Comparison of ENCODE assay signal across 1 cellular context in the genomic region with DNA sequence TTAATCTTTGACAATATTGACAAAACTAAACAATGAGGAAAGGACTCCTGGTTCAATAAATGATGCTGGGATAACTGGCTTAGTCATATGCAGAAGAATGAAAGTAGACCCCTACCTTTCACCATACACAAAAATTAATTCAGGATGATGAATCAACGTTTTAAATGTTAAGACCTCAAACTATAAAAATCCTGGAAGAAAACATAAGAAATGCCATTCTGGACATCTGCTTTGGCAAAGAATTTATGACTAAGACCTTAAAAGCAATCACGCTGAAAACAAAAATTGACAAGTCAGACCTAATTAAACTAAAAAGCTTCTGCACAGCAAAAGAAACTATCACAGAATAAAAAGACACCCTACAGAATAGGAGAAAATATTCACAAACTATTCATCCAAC.
TF ChIP-seq lines count a peak whose summit lies in the region.

No MANE protein-coding gene starts in this region.

TF ChIP-seq in SK-N-SH, 30 proteins besides CTCF, POLR2A, EP300 and RAD21 (continued from another document):
- TF ChIP-seq, protein P1, sequence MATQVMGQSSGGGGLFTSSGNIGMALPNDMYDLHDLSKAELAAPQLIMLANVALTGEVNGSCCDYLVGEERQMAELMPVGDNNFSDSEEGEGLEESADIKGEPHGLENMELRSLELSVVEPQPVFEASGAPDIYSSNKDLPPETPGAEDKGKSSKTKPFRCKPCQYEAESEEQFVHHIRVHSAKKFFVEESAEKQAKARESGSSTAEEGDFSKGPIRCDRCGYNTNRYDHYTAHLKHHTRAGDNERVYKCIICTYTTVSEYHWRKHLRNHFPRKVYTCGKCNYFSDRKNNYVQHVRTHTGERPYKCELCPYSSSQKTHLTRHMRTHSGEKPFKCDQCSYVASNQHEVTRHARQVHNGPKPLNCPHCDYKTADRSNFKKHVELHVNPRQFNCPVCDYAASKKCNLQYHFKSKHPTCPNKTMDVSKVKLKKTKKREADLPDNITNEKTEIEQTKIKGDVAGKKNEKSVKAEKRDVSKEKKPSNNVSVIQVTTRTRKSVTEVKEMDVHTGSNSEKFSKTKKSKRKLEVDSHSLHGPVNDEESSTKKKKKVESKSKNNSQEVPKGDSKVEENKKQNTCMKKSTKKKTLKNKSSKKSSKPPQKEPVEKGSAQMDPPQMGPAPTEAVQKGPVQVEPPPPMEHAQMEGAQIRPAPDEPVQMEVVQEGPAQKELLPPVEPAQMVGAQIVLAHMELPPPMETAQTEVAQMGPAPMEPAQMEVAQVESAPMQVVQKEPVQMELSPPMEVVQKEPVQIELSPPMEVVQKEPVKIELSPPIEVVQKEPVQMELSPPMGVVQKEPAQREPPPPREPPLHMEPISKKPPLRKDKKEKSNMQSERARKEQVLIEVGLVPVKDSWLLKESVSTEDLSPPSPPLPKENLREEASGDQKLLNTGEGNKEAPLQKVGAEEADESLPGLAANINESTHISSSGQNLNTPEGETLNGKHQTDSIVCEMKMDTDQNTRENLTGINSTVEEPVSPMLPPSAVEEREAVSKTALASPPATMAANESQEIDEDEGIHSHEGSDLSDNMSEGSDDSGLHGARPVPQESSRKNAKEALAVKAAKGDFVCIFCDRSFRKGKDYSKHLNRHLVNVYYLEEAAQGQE (IDR thresholded peaks at IDR 0.05; ENCODE audit: low read depth, low read length): no peak
- TF ChIP-seq JUND (IDR thresholded peaks at IDR 0.05): peak; percentile 72
- peak; percentile 72; the same call in 1 of the 2 replicates for TF ChIP-seq FOSL2 (IDR thresholded peaks at IDR 0.05; ENCODE audit: borderline replicate concordance, low read depth)
